In the genomic region with DNA sequence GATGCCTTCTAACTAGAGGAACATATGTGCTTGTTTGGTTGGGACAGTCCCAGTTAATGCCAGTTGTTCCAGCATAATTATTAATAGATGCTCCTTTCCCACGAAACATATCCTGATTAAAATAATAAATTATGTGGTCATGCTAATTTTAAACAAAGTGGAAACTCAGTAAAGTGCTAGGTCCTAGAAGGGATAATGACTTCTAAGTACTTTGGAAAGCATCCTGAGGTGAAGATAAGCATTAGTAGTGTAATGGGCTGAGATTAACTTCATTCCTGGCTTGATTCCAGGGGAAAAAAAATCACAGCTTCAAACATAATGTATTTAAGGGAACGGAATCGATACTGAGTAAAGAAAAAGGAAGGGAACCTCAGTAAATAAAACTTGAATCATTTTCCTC, we compare ENCODE assay signal across 21 cellular contexts.
"Had no signal": no experiment of that assay in that cellular context is flagged by ENCODE, and none has a peak within 500 bp of the region (broad histone marks: within the 10 kb centered on the region; RNA-seq: fewer than 3 reads in every experiment).

No MANE protein-coding gene starts in this region.

- DNase-seq: activated CD4-positive, alpha-beta T cell treated with anti-CD3 and anti-CD28 coated beads for 4 hours; activated CD8-positive, alpha-beta memory T cell treated with anti-CD3 and anti-CD28 coated beads, Interleukin-2, amount 50 U/mL, for 4 hours; activated CD8-positive, alpha-beta T cell treated with anti-CD3 and anti-CD28 coated beads for 36 hours; activated naive CD4-positive, alpha-beta T cell; activated T-cell treated with anti-CD3 and anti-CD28 coated beads, Interleukin-2, amount 50 U/mL, for 72 hours; amniotic stem cell; Kasumi-1; KBM-7; NCI-H1105 treated with DMSO at 0.1 percent for 48 hours; NCI-H1436 treated with DMSO at 0.1 percent for 48 hours; NCI-H1930; NCI-H226; NCI-H774; NK-92 treated with Interleukin-12 subunit alpha and Interleukin-12 subunit beta, amount 100 ng/mL, for 24 hours; OCI-M1; RPMI8226 had no signal

- H3K36me3 ChIP-seq: ascending aorta had no signal

- H3K27me3 ChIP-seq: ascending aorta had no signal

- H3K4me3 ChIP-seq: ascending aorta, SK-N-MC had no signal

- H3K27ac ChIP-seq: ascending aorta, SK-N-MC had no signal

- H3K9me3 ChIP-seq: ascending aorta had no signal

- H3K4me1 ChIP-seq: ascending aorta had no signal

- ATAC-seq: activated CD4-positive, CD25-positive, alpha-beta regulatory T cell treated with anti-CD3 and anti-CD28 coated beads, Interleukin-2, amount 50 U/mL, for 24 hours; activated CD8-positive, alpha-beta T cell treated with anti-CD3 and anti-CD28 coated beads for 36 hours; activated T-cell treated with anti-CD3 and anti-CD28 coated beads, Interleukin-2, amount 50 U/mL, for 72 hours; Panc1; Right ventricle myocardium inferior had no signal
